In the genomic region with DNA sequence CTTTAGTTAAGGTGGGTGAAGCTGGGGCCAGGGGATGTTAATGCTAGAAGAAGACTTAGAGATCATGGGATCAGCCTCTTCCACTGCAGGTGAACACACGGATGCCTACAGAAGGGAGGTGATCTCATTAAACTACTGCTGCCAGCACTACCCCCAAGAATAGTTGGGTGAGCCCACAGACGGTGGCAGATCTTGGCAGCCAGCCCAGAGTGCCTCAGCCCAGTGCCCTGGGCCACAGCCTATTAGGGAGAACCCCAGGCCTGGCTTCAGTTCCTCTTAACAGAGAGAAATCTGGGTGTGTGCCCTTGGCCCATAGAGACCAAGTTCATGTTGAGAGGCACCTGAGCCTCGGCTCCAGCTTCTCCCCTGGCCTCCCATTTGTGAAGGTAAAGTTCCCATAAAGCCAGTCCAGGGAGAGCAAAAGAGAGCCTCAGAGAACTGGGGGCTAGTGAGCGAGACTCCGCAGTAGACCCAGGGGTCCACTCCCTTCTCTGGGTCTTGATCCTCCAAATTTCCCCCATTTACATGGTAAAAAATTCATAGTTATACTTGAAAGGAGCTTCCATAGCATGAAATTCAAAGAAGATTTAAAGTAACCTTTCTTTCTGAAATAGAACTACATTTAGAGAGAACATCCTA, we compare ENCODE assay signal across 8 cellular contexts.
DNase-seq lines count a peak whose midpoint lies in the region; ATAC-seq lines count a peak whose summit lies in the region.

No MANE protein-coding gene starts in this region.

- no peak overlapping the region for H3K23ac ChIP-seq in trophoblast cell (ENCODE audit: low read length)

- no peaks in the 10 kb centered on the region for H3K27me3 Mint-ChIP-seq in activated T-helper 17 cell treated with anti-CD3 and anti-CD28 coated beads, Interleukin-2, amount 50 U/mL, for 72 hours

- H3K18ac ChIP-seq in trophoblast cell (ENCODE audit: low read length), result no peak overlapping the region

- no peak overlapping the region for H2BK12ac ChIP-seq in trophoblast cell (ENCODE audit: low read length)

- peak overlapping the region; percentile 89 for H3K27ac Mint-ChIP-seq in activated T-helper 17 cell treated with anti-CD3 and anti-CD28 coated beads, Interleukin-2, amount 50 U/mL, for 72 hours

- no peak overlapping the region for H4K8ac ChIP-seq in trophoblast cell (ENCODE audit: low read depth, low read length)

- H3K36me3 ChIP-seq in BLaER1 treated with 17β-estradiol and CSF1 and Interleukin-3, amounts not matched to agents 10 nM and 100 nM, result no peaks in the 10 kb centered on the region
- H3K36me3 ChIP-seq in trophoblast cell (ENCODE audit: control insufficient read depth in 1 of 2, insufficient read depth in 2 of 2, low read length in 2 of 2), result no peaks in the 10 kb centered on the region

- DNase-seq in trophoblast cell (peak; percentile 25 to 26), DMS153 (lab: John Stamatoyannopoulos, UW) (no peak), epidermal melanocyte (ENCODE audit: insufficient read length, low spot score) (no peak), GM19238 (ENCODE audit: insufficient read length, low spot score) (no peak)

- peak overlapping the region; percentile 11 to 85 (median 65); a peak in 19 of 22 replicates for H3K4me2 ChIP-seq in BLaER1 treated with 17β-estradiol and CSF1 and Interleukin-3, amounts not matched to agents 10 nM and 100 nM
- no peak overlapping the region for H3K4me2 ChIP-seq in trophoblast cell (ENCODE audit: low read length)

- H3K4ac ChIP-seq in trophoblast cell (ENCODE audit: low read depth, low read length), result no peak overlapping the region

- no peak overlapping the region for H2AK5ac ChIP-seq in trophoblast cell (ENCODE audit: low read length)

- no CpG with 5 or more reads among the region's 5 CpGs for WGBS in trophoblast cell (ENCODE audit: extremely low coverage, insufficient coverage, insufficient read length)

- H3K27ac ChIP-seq in BLaER1 treated with 17β-estradiol and CSF1 and Interleukin-3, amounts not matched to agents 10 nM and 100 nM, result peak overlapping the region in 1 of 11 experiments; percentile 8; a peak in 1 of 22 replicates
- no peak overlapping the region for H3K27ac ChIP-seq in trophoblast cell (ENCODE audit: low read depth, low read length)

- no peak overlapping the region for H3K9ac ChIP-seq in BLaER1 treated with 17β-estradiol and CSF1 and Interleukin-3, amounts not matched to agents 10 nM and 100 nM
- no peak overlapping the region for H3K9ac ChIP-seq in trophoblast cell (ENCODE audit: low read length)

- peaks cover 69% of the 10 kb centered on the region for H3K4me1 Mint-ChIP-seq in activated T-helper 17 cell treated with anti-CD3 and anti-CD28 coated beads, Interleukin-2, amount 50 U/mL, for 72 hours

- no peaks in the 10 kb centered on the region for H3K36me3 Mint-ChIP-seq in activated T-helper 17 cell treated with anti-CD3 and anti-CD28 coated beads, Interleukin-2, amount 50 U/mL, for 72 hours (ENCODE audit: low read depth)

- peak overlapping the region; percentile 73 for H3K4me3 Mint-ChIP-seq in activated T-helper 17 cell treated with anti-CD3 and anti-CD28 coated beads, Interleukin-2, amount 50 U/mL, for 72 hours

- H4K20me1 ChIP-seq in BLaER1 treated with 17β-estradiol and CSF1 and Interleukin-3, amounts not matched to agents 10 nM and 100 nM, result no peaks in the 10 kb centered on the region

- no peak overlapping the region for H2BK120ac ChIP-seq in trophoblast cell (ENCODE audit: insufficient read depth, low read length, poor library complexity)

- H3K79me2 ChIP-seq in trophoblast cell (ENCODE audit: control insufficient read depth, insufficient read depth, low read length, poor library complexity), result no peaks in the 10 kb centered on the region

- no peak overlapping the region for H4K12ac ChIP-seq in trophoblast cell (ENCODE audit: low read depth, low read length)

- H3K9me3 Mint-ChIP-seq in activated T-helper 17 cell treated with anti-CD3 and anti-CD28 coated beads, Interleukin-2, amount 50 U/mL, for 72 hours, result peaks cover 3% of the 10 kb centered on the region

- no peak overlapping the region for H4K91ac ChIP-seq in trophoblast cell (ENCODE audit: low read depth, low read length)

- H2BK5ac ChIP-seq in trophoblast cell (ENCODE audit: low read depth, low read length, poor library complexity), result no peak overlapping the region

- H3K79me1 ChIP-seq in trophoblast cell (ENCODE audit: low read length), result no peaks in the 10 kb centered on the region

- no peak overlapping the region for H3K14ac ChIP-seq in trophoblast cell (ENCODE audit: low read length)

- H2AFZ ChIP-seq in trophoblast cell (ENCODE audit: insufficient read depth, low read length, poor library complexity), result no peak overlapping the region

- no peaks in the 10 kb centered on the region for H3K27me3 ChIP-seq in BLaER1 treated with 17β-estradiol and CSF1 and Interleukin-3, amounts not matched to agents 10 nM and 100 nM
- H3K27me3 ChIP-seq in trophoblast cell (ENCODE audit: insufficient read depth, low read length), result no peaks in the 10 kb centered on the region

- H3K9me3 ChIP-seq in BLaER1 treated with 17β-estradiol and CSF1 and Interleukin-3, amounts not matched to agents 10 nM and 100 nM (replicated peaks in 1 of 11), result peaks cover 0 to 15% (median 7%) of the 10 kb centered on the region in 11 experiments; a peak in 11 of 22 replicates
- H3K9me3 ChIP-seq in trophoblast cell (ENCODE audit: insufficient read depth, low read depth, low read length), result no peaks in the 10 kb centered on the region

- H3K4me1 ChIP-seq in BLaER1 treated with 17β-estradiol and CSF1 and Interleukin-3, amounts not matched to agents 10 nM and 100 nM, result peaks cover 29 to 48% (median 38%) of the 10 kb centered on the region in 10 experiments
- H3K4me1 ChIP-seq in trophoblast cell (ENCODE audit: control insufficient read depth in 1 of 2, insufficient read depth in 2 of 2, low read length in 2 of 2), result peaks cover 0 to 2% of the 10 kb centered on the region in 2 experiments

- ATAC-seq in GM19463 (IDR thresholded peaks at IDR 0.05; ENCODE audit: unreplicated experiment) (peak; percentile 58), HG03565 (IDR thresholded peaks at IDR 0.05; ENCODE audit: unreplicated experiment) (peak; percentile 43)
- no peak for ATAC-seq in activated T-helper 17 cell treated with anti-CD3 and anti-CD28 coated beads, Interleukin-2, amount 50 U/mL, for 72 hours (replicated peaks)

- H3K4me3 ChIP-seq in BLaER1 treated with 17β-estradiol and CSF1 and Interleukin-3, amounts not matched to agents 10 nM and 100 nM, result no peak overlapping the region
- no peak overlapping the region for H3K4me3 ChIP-seq in trophoblast cell (ENCODE audit: low read depth, low read length)

Comparison
In these comparisons a context has a peak if more than half of its experiments do, and no peak if none do; other contexts are left out.
1. DNase-seq: peak in trophoblast cell (2 of 2); none in DMS153 (single experiment), epidermal melanocyte (single experiment) and GM19238 (single experiment).